In genomic region chr2:174682578-174683391, GRCh38 we compare ENCODE assay signal across 8 cellular contexts.
A peak's percentile ranks its signal among the peaks of the same experiment; 100 is the strongest.
DNase-seq lines count a peak whose midpoint lies in the region; ATAC-seq and TF ChIP-seq lines count a peak whose summit lies in the region.

No MANE protein-coding gene starts in this region.

- H3K36me3 ChIP-seq in iPS DF 6.9 (ENCODE audit: control insufficient read depth, insufficient read depth, low read length), result no peaks in the 10 kb centered on the region
- no peaks in the 10 kb centered on the region for H3K36me3 ChIP-seq in sigmoid colon

- TF ChIP-seq EP300 in sigmoid colon (IDR thresholded peaks at IDR 0.05), result no peak

- H3K27me3 ChIP-seq in iPS DF 6.9 (ENCODE audit: control insufficient read depth, insufficient read depth, low read length), result peaks cover 9% of the 10 kb centered on the region; the same call in 1 of the 2 replicates
- H3K27me3 ChIP-seq in sigmoid colon, result no peaks in the 10 kb centered on the region

- no CpG with 5 or more reads among the region's 97 CpGs for WGBS in iPS DF 6.9 (ENCODE audit: insufficient coverage, insufficient read length)
- 1% methylated on average over 97 of the region's 97 CpGs for WGBS in sigmoid colon, 2 donors

- TF ChIP-seq CTCF in astrocyte of the spinal cord (IDR thresholded peaks at IDR 0.05; ENCODE audit: low read depth, low read length) (no peak), sigmoid colon (IDR thresholded peaks at IDR 0.05) (no peak)

- no peaks in the 10 kb centered on the region for H3K9me3 ChIP-seq in iPS DF 6.9 (ENCODE audit: control insufficient read depth, insufficient read depth, low read length)
- H3K9me3 ChIP-seq in sigmoid colon, result no peaks in the 10 kb centered on the region

- intact Hi-C loops in sigmoid colon (cut with DNase I), result loop anchor here (2.0 to 5.0 kb wide), 4 partner anchors 50 to 196 kb away; partner anchors contain the start of gene GPR155

- peak; percentile 65 for DNase-seq in CD1c-positive myeloid dendritic cell (ENCODE audit: extremely low spot score)
- peak; percentile 60 for DNase-seq in T-helper 9 cell
- DNase-seq in astrocyte of the spinal cord (ENCODE audit: low read depth, low spot score), result peak; percentile 58
- DNase-seq in iPS DF 6.9 (ENCODE audit: low read depth, low spot score), result no peak
- peak; percentile 88 for DNase-seq in sigmoid colon
- DNase-seq in NOMO-1 treated with dmso at 0.1 percent for 144 hours (lab: John Stamatoyannopoulos, UW; ENCODE audit: unreplicated experiment), result no peak

- H3K4me3 ChIP-seq in astrocyte of the spinal cord (ENCODE audit: low read depth, low read length) (peak overlapping the region; percentile 67), iPS DF 6.9 (ENCODE audit: low read length) (peak overlapping the region; percentile 87), sigmoid colon (peak overlapping the region; percentile 84 to 96 (median 92))

- TF ChIP-seq POLR2A in sigmoid colon (IDR thresholded peaks at IDR 0.05), result no peak

- H3K4me1 ChIP-seq in iPS DF 6.9 (ENCODE audit: control insufficient read depth, insufficient read depth, low read length), result peaks cover 1% of the 10 kb centered on the region; the same call in 1 of the 2 replicates
- peaks cover 0 to 46% (median 27%) of the 10 kb centered on the region in 4 donors for H3K4me1 ChIP-seq in sigmoid colon

- ATAC-seq in GM19324 (IDR thresholded peaks at IDR 0.05; ENCODE audit: low FRiP score, unreplicated experiment), result peak; percentile 74
- peak; percentile 44 for ATAC-seq in HG03521 (IDR thresholded peaks at IDR 0.05; ENCODE audit: unreplicated experiment)

- H3K27ac ChIP-seq in iPS DF 6.9 (ENCODE audit: low read length) (no peak overlapping the region), sigmoid colon (peak overlapping the region; percentile 88 to 95 (median 90))

- in situ Hi-C loops in astrocyte of the spinal cord (cut with HindIII; ENCODE audit: low sequenced_read_pairs), result no loop called here

Comparison
In these comparisons a context has a peak if more than half of its experiments do, and no peak if none do; other contexts are left out.
1. DNase-seq: peak in CD1c-positive myeloid dendritic cell (single experiment), T-helper 9 cell (single experiment), astrocyte of the spinal cord (single experiment) and sigmoid colon (single experiment); none in iPS DF 6.9 (single experiment) and NOMO-1 treated with dmso at 0.1 percent for 144 hours (single experiment).
2. Peak in every context shown above with its lines, with median percentiles within 50 percentile points of each other: H3K4me3 ChIP-seq.